In genomic region chr1:167618789-167619188, GRCh38 we compare ENCODE assay signal across 14 cellular contexts. TPM values are rescaled to one million over a fixed set of nuclear protein-coding genes. Genes with fewer than 3 reads are reported as not detected.
DNase-seq lines count a peak whose midpoint lies in the region; TF ChIP-seq lines count a peak whose summit lies in the region.
"Had no signal": no experiment of that assay in that cellular context is flagged by ENCODE, and none has a peak within 500 bp of the region (broad histone marks: within the 10 kb centered on the region; RNA-seq: fewer than 3 reads in every experiment).

No MANE protein-coding gene starts in this region.

- TF ChIP-seq POLR2A in esophagus muscularis mucosa (IDR thresholded peaks at IDR 0.05; ENCODE audit: low read depth) (no peak), tibial nerve (IDR thresholded peaks at IDR 0.05) (no peak)

- H3K27me3 ChIP-seq in neutrophil: no peaks in the 10 kb centered on the region
- no peaks in the 10 kb centered on the region for H3K27me3 ChIP-seq in esophagus muscularis mucosa
- no peaks in the 10 kb centered on the region for H3K27me3 ChIP-seq in tibial nerve

- peak overlapping the region; percentile 52 to 54 for H3K4me3 ChIP-seq in neutrophil (ENCODE audit: low read depth in 1 of 2, low read length in 1 of 2)
- H3K4me3 ChIP-seq in esophagus muscularis mucosa: no peak overlapping the region
- H3K4me3 ChIP-seq in tibial nerve: no peak overlapping the region

- peak overlapping the region; percentile 91 for H3K27ac ChIP-seq in neutrophil
- no peak overlapping the region for H3K27ac ChIP-seq in esophagus muscularis mucosa (replicated peaks in 1 of 4)
- H3K27ac ChIP-seq in tibial nerve: peak overlapping the region in 2 of 4 donors; percentile 22 to 78

- no peaks in the 10 kb centered on the region for H3K27me3 Mint-ChIP-seq in activated T-cell treated with anti-CD3 and anti-CD28 coated beads, Interleukin-2, amount 50 U/mL, for 24 hours
- no peaks in the 10 kb centered on the region for H3K27me3 Mint-ChIP-seq in IgD-negative memory B cell
- no peaks in the 10 kb centered on the region for H3K27me3 Mint-ChIP-seq in activated naive CD8-positive, alpha-beta T cell
- H3K27me3 Mint-ChIP-seq: stimulated activated naive CD8-positive, alpha-beta T cell treated with anti-CD3 and anti-CD28 coated beads, Interleukin-15, amount 100 ng/mL, for 72 hours had no signal

- peak overlapping the region; percentile 89 for H3K27ac Mint-ChIP-seq in activated T-cell treated with anti-CD3 and anti-CD28 coated beads, Interleukin-2, amount 50 U/mL, for 24 hours
- peak overlapping the region; percentile 86 to 96 (median 96) for H3K27ac Mint-ChIP-seq in IgD-negative memory B cell
- H3K27ac Mint-ChIP-seq in activated naive CD8-positive, alpha-beta T cell: peak overlapping the region; percentile 90

- no peaks in the 10 kb centered on the region for H3K36me3 Mint-ChIP-seq in activated T-cell treated with anti-CD3 and anti-CD28 coated beads, Interleukin-2, amount 50 U/mL, for 24 hours (ENCODE audit: low read depth)
- H3K36me3 Mint-ChIP-seq in IgD-negative memory B cell: no peaks in the 10 kb centered on the region
- no peaks in the 10 kb centered on the region for H3K36me3 Mint-ChIP-seq in activated naive CD8-positive, alpha-beta T cell

- DNase-seq in activated T-cell treated with anti-CD3 and anti-CD28 coated beads, Interleukin-2, amount 50 U/mL, for 24 hours: no peak
- DNase-seq in activated T-cell treated with anti-CD3 and anti-CD28 coated beads, Interleukin-2, amount 50 U/mL, for 48 hours: no peak
- no peak for DNase-seq in NCI-H524 (lab: John Stamatoyannopoulos, UW)
- no peak for DNase-seq in esophagus muscularis mucosa (ENCODE audit: extremely low spot score)
- no peak for DNase-seq in tibial nerve (ENCODE audit: low spot score in 2 of 2)
- DNase-seq: activated CD4-positive, alpha-beta T cell treated with anti-CD3 and anti-CD28 coated beads for 48 hours; DMS79 treated with DMSO at 0.1 percent for 48 hours; NCI-H1436 treated with DMSO at 0.1 percent for 48 hours; NCI-H510A; stimulated activated naive CD8-positive, alpha-beta T cell treated with anti-CD3 and anti-CD28 coated beads, Interleukin-15, amount 100 ng/mL, for 72 hours had no signal

- H3K4me1 Mint-ChIP-seq in activated T-cell treated with anti-CD3 and anti-CD28 coated beads, Interleukin-2, amount 50 U/mL, for 24 hours (ENCODE audit: low read depth): peaks cover 52% of the 10 kb centered on the region
- H3K4me1 Mint-ChIP-seq in IgD-negative memory B cell: peaks cover 61 to 67% (median 62%) of the 10 kb centered on the region in 3 donors
- H3K4me1 Mint-ChIP-seq in activated naive CD8-positive, alpha-beta T cell (ENCODE audit: low read depth): peaks cover 75% of the 10 kb centered on the region

- TF ChIP-seq CTCF in neutrophil (IDR thresholded peaks at IDR 0.05): no peak
- no peak for TF ChIP-seq CTCF in esophagus muscularis mucosa (IDR thresholded peaks at IDR 0.05)
- no peak for TF ChIP-seq CTCF in tibial nerve (IDR thresholded peaks at IDR 0.05)

- H3K36me3 ChIP-seq in neutrophil: no peaks in the 10 kb centered on the region
- H3K36me3 ChIP-seq in esophagus muscularis mucosa: no peaks in the 10 kb centered on the region
- no peaks in the 10 kb centered on the region for H3K36me3 ChIP-seq in tibial nerve

- H3K4me1 ChIP-seq in neutrophil (ENCODE audit: control insufficient read depth in 1 of 2, insufficient read depth in 1 of 2, low read depth in 1 of 2, low read length in 1 of 2): peaks cover 76% of the 10 kb centered on the region in 2 experiments
- H3K4me1 ChIP-seq in esophagus muscularis mucosa: peaks cover 14 to 29% (median 19%) of the 10 kb centered on the region in 4 donors
- H3K4me1 ChIP-seq in tibial nerve: peaks cover 0 to 20% (median 13%) of the 10 kb centered on the region in 4 donors

- H3K9me3 Mint-ChIP-seq in activated T-cell treated with anti-CD3 and anti-CD28 coated beads, Interleukin-2, amount 50 U/mL, for 24 hours: peaks cover 9% of the 10 kb centered on the region
- peaks cover 0 to 3% (median 0%) of the 10 kb centered on the region in 3 donors for H3K9me3 Mint-ChIP-seq in IgD-negative memory B cell
- no peaks in the 10 kb centered on the region for H3K9me3 Mint-ChIP-seq in activated naive CD8-positive, alpha-beta T cell (ENCODE audit: low read depth)

- intact Hi-C loops in esophagus muscularis mucosa (cut with DNase I): no loop called here

- H3K4me3 Mint-ChIP-seq in activated T-cell treated with anti-CD3 and anti-CD28 coated beads, Interleukin-2, amount 50 U/mL, for 24 hours: no peak overlapping the region
- H3K4me3 Mint-ChIP-seq in IgD-negative memory B cell: peak overlapping the region; percentile 83 to 94 (median 92)
- H3K4me3 Mint-ChIP-seq in activated naive CD8-positive, alpha-beta T cell: peak overlapping the region; percentile 28

- WGBS in esophagus muscularis mucosa: 96% methylated on average over 3 of the region's 3 CpGs
- 88 to 96% methylated on average over 3 of the region's 3 CpGs for WGBS in tibial nerve, 2 donors

- no peak for TF ChIP-seq EP300 in esophagus muscularis mucosa (IDR thresholded peaks at IDR 0.05)
- no peak for TF ChIP-seq EP300 in tibial nerve (IDR thresholded peaks at IDR 0.05)

- H3K9me3 ChIP-seq in neutrophil (no peaks in the 10 kb centered on the region), esophagus muscularis mucosa (no peaks in the 10 kb centered on the region), tibial nerve (no peaks in the 10 kb centered on the region)

RNA-seq across cellular contexts. Expression of gene RCSD1, which starts 11.2 kb away (rescaled TPM):
- polyA plus RNA-seq in IgD-negative memory B cell: 249 TPM
- total RNA-seq in esophagus muscularis mucosa (10 to 100 TPM; 16.8 to 19.0 (median 18.5) TPM), tibial nerve (10 to 100 TPM; 10.0 to 17.7 (median 12.9) TPM)
- polyA plus RNA-seq: AG04450 had no signal

Comparison
In these comparisons a context has a peak if more than half of its experiments do, and no peak if none do; other contexts are left out.
1. H3K4me3 ChIP-seq: peak in neutrophil (2 of 2); none in esophagus muscularis mucosa (0 of 4) and tibial nerve (0 of 4).
2. Peak in every context shown above with its lines, with median percentiles within 50 percentile points of each other: H3K27ac Mint-ChIP-seq.